Comparison of ENCODE assay signal across 12 cellular contexts in the genomic region with DNA sequence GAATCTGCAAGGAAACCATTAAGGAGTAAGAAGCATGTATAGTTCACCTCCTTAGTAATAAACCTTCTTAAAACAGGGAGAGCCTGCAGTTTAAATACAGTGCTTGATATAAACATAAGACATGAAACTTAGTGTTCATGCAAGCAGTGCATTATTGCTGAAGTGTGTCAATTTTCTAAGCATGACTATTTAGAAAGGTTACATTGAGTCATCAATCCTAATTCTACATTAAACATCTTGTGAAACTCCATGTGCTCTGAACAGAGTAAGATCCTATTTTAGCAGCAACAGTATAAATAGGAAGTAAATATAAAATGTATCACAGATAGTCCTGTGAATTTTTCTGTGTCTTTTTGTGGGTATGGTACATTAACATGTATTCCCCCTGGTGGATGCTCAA.
DNase-seq lines count a peak whose midpoint lies in the region; ATAC-seq and TF ChIP-seq lines count a peak whose summit lies in the region.
"Had no signal": no experiment of that assay in that cellular context is flagged by ENCODE, and none has a peak within 500 bp of the region (broad histone marks: within the 10 kb centered on the region; RNA-seq: fewer than 3 reads in every experiment).

No MANE protein-coding gene starts in this region.

- no peak overlapping the region for H3K9ac ChIP-seq in PC-3 (ENCODE audit: low read length)

- no peaks in the 10 kb centered on the region for H3K9me2 ChIP-seq in PC-3 (replicated peaks; ENCODE audit: low read length)

- TF ChIP-seq CTCF in PC-3 (conservative IDR thresholded peaks at IDR 0.05; ENCODE audit: low read depth, low read length), result peak; percentile 46

- CTCF ChIA-PET in PC-3 (lab: Charles Lee), result no interaction called here

- POLR2A ChIA-PET in PC-3 (lab: Charles Lee; ENCODE audit: unreplicated experiment), result no interaction called here

- no peaks in the 10 kb centered on the region for H3K9me3 ChIP-seq in PC-3 (ENCODE audit: low read length)
- H3K9me3 ChIP-seq: A549, BE2C had no signal

- peaks cover 15% of the 10 kb centered on the region; the same call in 1 of the 2 replicates for H3K27me3 ChIP-seq in PC-3 (ENCODE audit: low read length)
- H3K27me3 ChIP-seq: BE2C had no signal

- H3K4me3 ChIP-seq in PC-3 (ENCODE audit: low read length), result no peak overlapping the region
- H3K4me3 ChIP-seq: A549 had no signal

- no peak overlapping the region for H3K4me2 ChIP-seq in PC-3 (ENCODE audit: low read length)
- H3K4me2 ChIP-seq: A549 had no signal

- no TSS peak for BruUV-seq in PC-3 (replicated peaks; lab: Mats Ljungman, UMichigan)

- ATAC-seq in PC-3 (peak; percentile 58), esophagus mucosa (peak; percentile 60), HG03520 (IDR thresholded peaks at IDR 0.05; ENCODE audit: unreplicated experiment) (no peak), GM18861 (IDR thresholded peaks at IDR 0.05; ENCODE audit: unreplicated experiment) (no peak)
- ATAC-seq: A549, HCT116 had no signal

- H3K79me2 ChIP-seq in PC-3 (ENCODE audit: low read length), result no peaks in the 10 kb centered on the region

- H2AFZ ChIP-seq in PC-3 (ENCODE audit: low read length), result no peak overlapping the region

- intact Hi-C loops in PC-3 (cut with micrococcal nuclease), result no loop called here

- DNase-seq in HCEC 1CT (peak; percentile 34), PC-3 (peak; percentile 27)
- DNase-seq in central memory CD4-positive, alpha-beta T cell, result no peak
- DNase-seq: BE2C; Caco-2; CD8-positive, alpha-beta memory T cell; DMS53 had no signal

- no peaks in the 10 kb centered on the region for H3K36me3 ChIP-seq in PC-3 (ENCODE audit: low read depth, low read length)

- no peak overlapping the region for H3K27ac ChIP-seq in PC-3 (ENCODE audit: low read length)
- H3K27ac ChIP-seq: A549 had no signal

- no peaks in the 10 kb centered on the region for H3F3A ChIP-seq in PC-3 (ENCODE audit: low read length, unreplicated experiment)

- no peaks in the 10 kb centered on the region for H4K20me1 ChIP-seq in PC-3 (ENCODE audit: low read length)

- H3K4me1 ChIP-seq in PC-3 (ENCODE audit: insufficient read depth, low read length), result no peaks in the 10 kb centered on the region
- H3K4me1 ChIP-seq: A549, Caco-2 had no signal

Comparison
In these comparisons a context has a peak if more than half of its experiments do, and no peak if none do; other contexts are left out.
1. ATAC-seq: peak in PC-3 (single experiment) and esophagus mucosa (single experiment); none in HG03520 (single experiment) and GM18861 (single experiment).